ENCODE assay signal across 2 cellular contexts in genomic region chr18:38427736-38428135, GRCh38.
TF ChIP-seq lines count a peak whose summit lies in the region.

No MANE protein-coding gene starts in this region.

TF ChIP-seq in H1, 55 proteins besides CTCF, POLR2A, EP300 and RAD21 (continued from another document):
- TF ChIP-seq E2F6 (IDR thresholded peaks at IDR 0.05) (no peak), MAFK (IDR thresholded peaks at IDR 0.05; ENCODE audit: low read depth, low read length) (no peak), SRF (IDR thresholded peaks at IDR 0.05; ENCODE audit: low read depth, low read length) (no peak), SP1 (IDR thresholded peaks at IDR 0.05; ENCODE audit: low read depth, low read length) (no peak), SP4 (IDR thresholded peaks at IDR 0.05; ENCODE audit: low read length) (no peak), KDM5A (IDR thresholded peaks at IDR 0.05; ENCODE audit: low read length) (no peak), POLR2AphosphoS5 (IDR thresholded peaks at IDR 0.05; ENCODE audit: low read depth, low read length) (no peak), JUND (IDR thresholded peaks at IDR 0.05; ENCODE audit: low read length) (no peak), TEAD4 (IDR thresholded peaks at IDR 0.05; ENCODE audit: low read depth, low read length) (no peak), SP2 (IDR thresholded peaks at IDR 0.05; ENCODE audit: low read length) (no peak), FOSL1 (IDR thresholded peaks at IDR 0.05; ENCODE audit: insufficient read depth, low read depth, low read length) (no peak), EGR1 (IDR thresholded peaks at IDR 0.05; ENCODE audit: borderline replicate concordance, low read depth, low read length) (no peak)
- TF ChIP-seq, protein P1, sequence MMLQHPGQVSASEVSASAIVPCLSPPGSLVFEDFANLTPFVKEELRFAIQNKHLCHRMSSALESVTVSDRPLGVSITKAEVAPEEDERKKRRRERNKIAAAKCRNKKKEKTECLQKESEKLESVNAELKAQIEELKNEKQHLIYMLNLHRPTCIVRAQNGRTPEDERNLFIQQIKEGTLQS (IDR thresholded peaks at IDR 0.05; ENCODE audit: insufficient read depth, low read depth, low read length) = no peak
TF ChIP-seq in H1: peak in this region for 0.

TF ChIP-seq in neural cell, 6 proteins besides CTCF, POLR2A, EP300 and RAD21 (continued from another document):
- peak; percentile 91 for TF ChIP-seq REST (IDR thresholded peaks at IDR 0.05; ENCODE audit: borderline replicate concordance)
- TF ChIP-seq EZH2 (IDR thresholded peaks at IDR 0.05; ENCODE audit: borderline replicate concordance, insufficient read depth, low read length, poor library complexity, severe bottlenecking) = no peak
- no peak for TF ChIP-seq MXI1 (conservative IDR thresholded peaks at IDR 0.05; ENCODE audit: poor library complexity, severe bottlenecking)
